Comparison of ENCODE assay signal across 8 cellular contexts in the genomic region with DNA sequence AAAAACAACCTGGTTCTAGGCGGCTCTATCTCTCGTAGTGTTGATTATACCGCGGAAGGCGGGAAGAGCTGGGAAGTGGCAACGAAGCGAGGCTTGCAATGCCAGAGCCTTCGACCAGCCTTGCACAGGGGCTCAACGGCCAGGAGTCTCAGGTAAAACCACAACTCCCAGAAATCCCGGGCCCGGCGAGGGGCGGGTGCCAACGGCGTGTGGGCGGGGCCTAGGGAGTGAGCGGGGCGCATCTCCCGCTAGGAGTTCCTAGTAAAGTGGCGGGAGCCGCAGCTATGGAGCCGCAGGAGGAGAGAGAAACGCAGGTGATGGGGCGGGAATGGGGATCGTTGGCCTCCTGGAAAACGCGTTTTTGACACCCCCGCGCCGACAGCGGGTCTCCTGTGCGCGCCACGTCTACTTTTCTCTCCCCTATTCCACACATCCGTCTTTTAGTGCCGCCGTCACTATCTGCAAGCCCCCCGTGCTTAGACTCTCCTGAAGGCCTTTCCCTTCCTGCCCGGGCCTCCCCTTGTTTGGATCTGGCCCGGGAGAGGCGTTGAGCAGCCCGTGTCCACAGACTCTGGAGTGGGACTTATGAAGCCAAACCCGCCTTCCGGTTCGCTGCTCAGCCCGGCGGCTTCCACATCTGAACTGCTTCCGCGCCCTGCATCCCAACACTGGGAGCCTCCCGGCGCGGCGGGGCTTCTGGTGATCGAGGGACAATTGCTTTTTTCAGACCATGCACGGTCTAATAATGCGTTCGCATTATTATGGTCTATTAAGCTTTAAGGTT. TPM values are rescaled to one million over a fixed set of nuclear protein-coding genes. Genes with fewer than 3 reads are reported as not detected.
DNase-seq lines count a peak whose midpoint lies in the region; TF ChIP-seq lines count a peak whose summit lies in the region.

A gene with protein sequence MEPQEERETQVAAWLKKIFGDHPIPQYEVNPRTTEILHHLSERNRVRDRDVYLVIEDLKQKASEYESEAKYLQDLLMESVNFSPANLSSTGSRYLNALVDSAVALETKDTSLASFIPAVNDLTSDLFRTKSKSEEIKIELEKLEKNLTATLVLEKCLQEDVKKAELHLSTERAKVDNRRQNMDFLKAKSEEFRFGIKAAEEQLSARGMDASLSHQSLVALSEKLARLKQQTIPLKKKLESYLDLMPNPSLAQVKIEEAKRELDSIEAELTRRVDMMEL (plus strand): TSS at position 258 of the 784 bp plus-strand sequence. CDS start 27 bp downstream, at position 285.

- peak within 1 kb of the TSS; percentile 65 for H3K4me2 ChIP-seq in MM.1S (ENCODE audit: low read depth, low read length)

- H3K27me3 ChIP-seq in H7 (ENCODE audit: control insufficient read depth, insufficient read depth, low read length) (no peaks in the 10 kb centered on the region), MM.1S (replicated peaks; ENCODE audit: insufficient read depth, low read length) (no peaks in the 10 kb centered on the region)

- peak within 1 kb of the TSS; percentile 98 for H3K4me3 ChIP-seq in H7 (ENCODE audit: insufficient read depth, low read depth, low read length)
- peak within 1 kb of the TSS; percentile 83 for H3K4me3 ChIP-seq in MM.1S (ENCODE audit: low read length)

- peak within 1 kb of the TSS; percentile 66 for H3K9ac ChIP-seq in MM.1S (ENCODE audit: low read length)

- peak within 1 kb of the TSS; percentile 97 for H3K4me3 Mint-ChIP-seq in nephron progenitor cell
- H3K4me3 Mint-ChIP-seq in stimulated activated naive CD8-positive, alpha-beta T cell treated with anti-CD3 and anti-CD28 coated beads, Interleukin-15, Interleukin-2, amounts not matched to agents 100 ng/mL and 50 ng/mL, for 24 hours: peak within 1 kb of the TSS; percentile 98

- H3K36me3 ChIP-seq in H7 (replicated peaks; ENCODE audit: control insufficient read depth, insufficient read depth, low read length) (peaks cover 5% of the 10 kb centered on the region), MM.1S (replicated peaks; ENCODE audit: insufficient read depth, low read length) (no peaks in the 10 kb centered on the region)

- peak within 1 kb of the TSS; percentile 90 for H2AFZ ChIP-seq in MM.1S (ENCODE audit: low read length)

- no peaks in the 10 kb centered on the region for H3K27me3 Mint-ChIP-seq in nephron progenitor cell (ENCODE audit: low read depth, poor library complexity)
- H3K27me3 Mint-ChIP-seq in stimulated activated naive CD8-positive, alpha-beta T cell treated with anti-CD3 and anti-CD28 coated beads, Interleukin-15, Interleukin-2, amounts not matched to agents 100 ng/mL and 50 ng/mL, for 24 hours: no peaks in the 10 kb centered on the region

- no peaks in the 10 kb centered on the region for H3K9me3 Mint-ChIP-seq in nephron progenitor cell
- no peaks in the 10 kb centered on the region for H3K9me3 Mint-ChIP-seq in stimulated activated naive CD8-positive, alpha-beta T cell treated with anti-CD3 and anti-CD28 coated beads, Interleukin-15, Interleukin-2, amounts not matched to agents 100 ng/mL and 50 ng/mL, for 24 hours

- H4K20me1 ChIP-seq in MM.1S (ENCODE audit: insufficient read depth, low read length): no peaks in the 10 kb centered on the region

- peaks cover 2% of the 10 kb centered on the region; the same call in 1 of the 2 replicates for H3K4me1 ChIP-seq in MM.1S (ENCODE audit: low read length)

- H3F3A ChIP-seq in MM.1S (ENCODE audit: insufficient read depth, low read length): no peaks in the 10 kb centered on the region

- H3K27ac Mint-ChIP-seq in nephron progenitor cell: peak within 1 kb of the TSS; percentile 95
- peak within 1 kb of the TSS; percentile 95 for H3K27ac Mint-ChIP-seq in stimulated activated naive CD8-positive, alpha-beta T cell treated with anti-CD3 and anti-CD28 coated beads, Interleukin-15, Interleukin-2, amounts not matched to agents 100 ng/mL and 50 ng/mL, for 24 hours

- H3K4me1 Mint-ChIP-seq in nephron progenitor cell: peaks cover 28% of the 10 kb centered on the region
- H3K4me1 Mint-ChIP-seq in stimulated activated naive CD8-positive, alpha-beta T cell treated with anti-CD3 and anti-CD28 coated beads, Interleukin-15, Interleukin-2, amounts not matched to agents 100 ng/mL and 50 ng/mL, for 24 hours (ENCODE audit: low read depth): peaks cover 32% of the 10 kb centered on the region

- no peak for TF ChIP-seq CTCF in MM.1S (IDR thresholded peaks at IDR 0.05; ENCODE audit: low read length)
- TF ChIP-seq CTCF in nephron progenitor cell (IDR thresholded peaks at IDR 0.05): no peak

- peaks cover 31% of the 10 kb centered on the region for H3K36me3 Mint-ChIP-seq in nephron progenitor cell (ENCODE audit: low read depth)
- H3K36me3 Mint-ChIP-seq in stimulated activated naive CD8-positive, alpha-beta T cell treated with anti-CD3 and anti-CD28 coated beads, Interleukin-15, Interleukin-2, amounts not matched to agents 100 ng/mL and 50 ng/mL, for 24 hours (ENCODE audit: low read depth): peaks cover 18% of the 10 kb centered on the region

- no peaks in the 10 kb centered on the region for H3K9me3 ChIP-seq in MM.1S (replicated peaks; ENCODE audit: insufficient read depth, low read length)

- no peaks in the 10 kb centered on the region for H3K9me2 ChIP-seq in MM.1S (replicated peaks; ENCODE audit: insufficient read depth, low read length)

- DNase-seq in ELR (ENCODE audit: low read depth) (peak; percentile 89), H7 (peak; percentile 94), MM.1S (peak; percentile 84), SIG-M5 treated with dmso at 0.1 percent for 504 hours (lab: John Stamatoyannopoulos, UW; ENCODE audit: unreplicated experiment) (peak; percentile 81), activated gamma-delta T cell treated with Interleukin-2 at 50 U/mL for 16 hours (peak; percentile 81), fibroblast of the conjunctiva (ENCODE audit: low read depth) (peak; percentile 65), nephron progenitor cell (peak; percentile 93)

- H3K27ac ChIP-seq in MM.1S (ENCODE audit: low read length): no peak within 1 kb of the TSS

- H3K79me2 ChIP-seq in MM.1S (ENCODE audit: low read length): peaks cover 14% of the 10 kb centered on the region; the same call in 1 of the 2 replicates

RNA-seq across cellular contexts. Expression of the gene that starts here (rescaled TPM):
- total RNA-seq in H7 (2014; rRNA removed; shearing (Covaris generic)): 60.3 and 67.7 TPM in 2 replicates
